1 cellular context compared by ENCODE assay signal in genomic region chr1:112701227-112702066, GRCh38.
TF ChIP-seq lines count a peak whose summit lies in the region.

No MANE protein-coding gene starts in this region.

TF ChIP-seq in GM23338, 12 proteins besides CTCF, POLR2A, EP300 and RAD21 (continued from another document):
- no peak for TF ChIP-seq REST (IDR thresholded peaks at IDR 0.05; ENCODE audit: unreplicated experiment)
- TF ChIP-seq EZH2 (IDR thresholded peaks at IDR 0.05; ENCODE audit: low read depth, unreplicated experiment) = no peak
